Comparison of ENCODE assay signal across 13 cellular contexts in genomic region chr11:121514401-121514981, GRCh38.
A peak's percentile ranks its signal among the peaks of the same experiment; 100 is the strongest.
DNase-seq lines count a peak whose midpoint lies in the region; ATAC-seq and TF ChIP-seq lines count a peak whose summit lies in the region.
"Had no signal": no experiment of that assay in that cellular context is flagged by ENCODE, and none has a peak within 500 bp of the region (broad histone marks: within the 10 kb centered on the region; RNA-seq: fewer than 3 reads in every experiment).

No MANE protein-coding gene starts in this region.

- H3K36me3 Mint-ChIP-seq in CD8-positive, alpha-beta T cell = peaks cover 88% of the 10 kb centered on the region

- no peak overlapping the region for H3K4me3 ChIP-seq in BLaER1 treated with 17β-estradiol and CSF1 and Interleukin-3, amounts not matched to agents 10 nM and 100 nM
- H3K4me3 ChIP-seq in CD8-positive, alpha-beta T cell (ENCODE audit: low read depth, low read length) = no peak overlapping the region

- CTCF ChIA-PET in CD8-positive, alpha-beta T cell (lab: Charles Lee) = interaction anchor here (0.5 to 1.2 kb wide), 5 partner anchors 16 to 232 kb away, joined by 3 to 4 read pairs (median 3); no protein-coding TSS in a partner anchor

- no peak overlapping the region for H3K27ac ChIP-seq in BLaER1 treated with 17β-estradiol and CSF1 and Interleukin-3, amounts not matched to agents 10 nM and 100 nM
- peak overlapping the region; percentile 43 for H3K27ac ChIP-seq in CD8-positive, alpha-beta T cell (ENCODE audit: low read depth, low read length)
- peak overlapping the region; percentile 21 for H3K27ac ChIP-seq in foreskin keratinocyte

- peak; percentile 78 for ATAC-seq in CD8-positive, alpha-beta T cell
- peak; percentile 69 for ATAC-seq in foreskin keratinocyte
- ATAC-seq in SK-N-SH treated with all-trans-retinoic acid at 6 μM for 48 hours = no peak
- no peak for ATAC-seq in HG03432 (IDR thresholded peaks at IDR 0.05; ENCODE audit: unreplicated experiment)

- peaks cover 74% of the 10 kb centered on the region for H3K4me1 Mint-ChIP-seq in CD8-positive, alpha-beta T cell (ENCODE audit: low read depth)

- intact Hi-C loops in CD8-positive, alpha-beta T cell (cut with DNase I, micrococcal nuclease) = no loop called here

- no peaks in the 10 kb centered on the region for H3K9me3 Mint-ChIP-seq in CD8-positive, alpha-beta T cell

- H3K4me3 Mint-ChIP-seq in CD8-positive, alpha-beta T cell = peak overlapping the region; percentile 42

- no peaks in the 10 kb centered on the region for H4K20me1 ChIP-seq in BLaER1 treated with 17β-estradiol and CSF1 and Interleukin-3, amounts not matched to agents 10 nM and 100 nM

- peak overlapping the region in 10 of 11 experiments; percentile 35 to 77 (median 66); a peak in 20 of 22 replicates for H3K4me2 ChIP-seq in BLaER1 treated with 17β-estradiol and CSF1 and Interleukin-3, amounts not matched to agents 10 nM and 100 nM

- no peak for TF ChIP-seq CTCF in CD8-positive, alpha-beta T cell (IDR thresholded peaks at IDR 0.05)
- no peak for TF ChIP-seq CTCF in foreskin keratinocyte (conservative IDR thresholded peaks at IDR 0.05)

- POLR2A ChIA-PET in CD8-positive, alpha-beta T cell (lab: Charles Lee) = interaction anchor here (0.9 to 2.0 kb wide), 4 partner anchors 27 to 147 kb away, joined by 3 to 7 read pairs (median 4); partner anchors contain the start of genes SORL1 and SORL1-AS1

- DNase-seq in CD8-positive, alpha-beta T cell = peak in 2 of 7 experiments; percentile 34 to 44
- DNase-seq in NCI-H748 (lab: John Stamatoyannopoulos, UW; ENCODE audit: unreplicated experiment) = peak; percentile 93
- DNase-seq in foreskin keratinocyte = peak in 1 of 2 donors; percentile 7
- DNase-seq in DMS 273 treated with DMSO at 0.1 percent for 48 hours (lab: John Stamatoyannopoulos, UW) = no peak
- DNase-seq in NCI-H128 (lab: John Stamatoyannopoulos, UW; ENCODE audit: unreplicated experiment) = no peak
- DNase-seq: dermis blood vessel endothelial cell, hippocampal formation, NCI-H1417 treated with DMSO at 0.1 percent for 48 hours, right cardiac atrium, SHP77 treated with DMSO at 0.1 percent for 48 hours had no signal

- no peak overlapping the region for H3K9ac ChIP-seq in BLaER1 treated with 17β-estradiol and CSF1 and Interleukin-3, amounts not matched to agents 10 nM and 100 nM

- H3K27me3 Mint-ChIP-seq in CD8-positive, alpha-beta T cell (ENCODE audit: low read depth) = no peaks in the 10 kb centered on the region

- H3K4me1 ChIP-seq in BLaER1 treated with 17β-estradiol and CSF1 and Interleukin-3, amounts not matched to agents 10 nM and 100 nM = peaks cover 21 to 64% (median 59%) of the 10 kb centered on the region in 10 experiments
- H3K4me1 ChIP-seq in CD8-positive, alpha-beta T cell (ENCODE audit: insufficient read depth, low read length) = peaks cover 38% of the 10 kb centered on the region
- no peaks in the 10 kb centered on the region for H3K4me1 ChIP-seq in foreskin keratinocyte

- H3K9me3 ChIP-seq in BLaER1 treated with 17β-estradiol and CSF1 and Interleukin-3, amounts not matched to agents 10 nM and 100 nM (replicated peaks in 1 of 11) = peaks cover 0 to 12% (median 4%) of the 10 kb centered on the region in 11 experiments; a peak in 7 of 22 replicates
- no peaks in the 10 kb centered on the region for H3K9me3 ChIP-seq in CD8-positive, alpha-beta T cell (ENCODE audit: low read length)

- H3K27me3 ChIP-seq in BLaER1 treated with 17β-estradiol and CSF1 and Interleukin-3, amounts not matched to agents 10 nM and 100 nM = peaks cover 0 to 10% (median 0%) of the 10 kb centered on the region in 11 experiments; a peak in 2 of 22 replicates
- H3K27me3 ChIP-seq in CD8-positive, alpha-beta T cell (ENCODE audit: insufficient read depth, low read length) = no peaks in the 10 kb centered on the region
- H3K27me3 ChIP-seq in foreskin keratinocyte = no peaks in the 10 kb centered on the region

- H3K27ac Mint-ChIP-seq in CD8-positive, alpha-beta T cell = peak overlapping the region; percentile 94

- H3K36me3 ChIP-seq in BLaER1 treated with 17β-estradiol and CSF1 and Interleukin-3, amounts not matched to agents 10 nM and 100 nM = peaks cover 0 to 59% (median 23%) of the 10 kb centered on the region in 11 experiments; a peak in 17 of 22 replicates
- peaks cover 40% of the 10 kb centered on the region for H3K36me3 ChIP-seq in CD8-positive, alpha-beta T cell (ENCODE audit: insufficient read depth, low read length)

TF ChIP-seq in SK-N-SH treated with all-trans-retinoic acid at 6 μM for 48 hours, 23 proteins besides CTCF, POLR2A, EP300 and RAD21:
- TF ChIP-seq CSRNP3 (CRISPR knock-in tag; IDR thresholded peaks at IDR 0.05) (no peak), ARNTL (CRISPR knock-in tag; IDR thresholded peaks at IDR 0.05; ENCODE audit: borderline replicate concordance, low read depth) (no peak), BACH2 (CRISPR knock-in tag; IDR thresholded peaks at IDR 0.05; ENCODE audit: borderline replicate concordance) (no peak), POU6F1 (CRISPR knock-in tag; IDR thresholded peaks at IDR 0.05; ENCODE audit: borderline replicate concordance, low read depth) (no peak), ISL1 (CRISPR knock-in tag; IDR thresholded peaks at IDR 0.05) (no peak), GLIS3 (CRISPR knock-in tag; IDR thresholded peaks at IDR 0.05) (no peak), ZC3H10 (CRISPR knock-in tag; IDR thresholded peaks at IDR 0.05) (no peak), ZFP3 (CRISPR knock-in tag; IDR thresholded peaks at IDR 0.05) (no peak), PPARA (CRISPR knock-in tag; IDR thresholded peaks at IDR 0.05; ENCODE audit: borderline replicate concordance) (no peak), TSHZ2 (CRISPR knock-in tag; IDR thresholded peaks at IDR 0.05) (no peak)

Comparison
In these comparisons a context has a peak if more than half of its experiments do, and no peak if none do; other contexts are left out.
1. H3K27ac ChIP-seq: peak in CD8-positive, alpha-beta T cell (single experiment) and foreskin keratinocyte (single experiment); none in BLaER1 treated with 17β-estradiol and CSF1 and Interleukin-3, amounts not matched to agents 10 nM and 100 nM (0 of 11).
2. ATAC-seq: peak in CD8-positive, alpha-beta T cell (single experiment) and foreskin keratinocyte (single experiment); none in SK-N-SH treated with all-trans-retinoic acid at 6 μM for 48 hours (single experiment) and HG03432 (single experiment).